ENCODE assay signal across 27 cellular contexts in genomic region chr17:3007651-3008121, GRCh38. TPM values are rescaled to one million over a fixed set of nuclear protein-coding genes. Genes with fewer than 3 reads are reported as not detected.
DNase-seq lines count a peak whose midpoint lies in the region; ATAC-seq and TF ChIP-seq lines count a peak whose summit lies in the region.
"Had no signal": no experiment of that assay in that cellular context is flagged by ENCODE, and none has a peak within 500 bp of the region (broad histone marks: within the 10 kb centered on the region; RNA-seq: fewer than 3 reads in every experiment).

No MANE protein-coding gene starts in this region.

- no peaks in the 10 kb centered on the region for H3K27me3 ChIP-seq in CD4-positive, alpha-beta T cell (ENCODE audit: control insufficient read depth, insufficient read depth, low read length)
- H3K27me3 ChIP-seq in Karpas-422 (ENCODE audit: low read length) (no peaks in the 10 kb centered on the region), lower lobe of right lung (ENCODE audit: low read depth) (no peaks in the 10 kb centered on the region)

- no peaks in the 10 kb centered on the region for H3K79me2 ChIP-seq in Karpas-422 (ENCODE audit: low read length)

- CTCF ChIA-PET in CD4-positive, alpha-beta T cell (lab: Charles Lee): no interaction called here

- H3K9ac ChIP-seq in Karpas-422 (ENCODE audit: low read length): no peak overlapping the region
- H3K9ac ChIP-seq: SK-N-SH had no signal

- H3K27ac ChIP-seq in CD4-positive, alpha-beta T cell (ENCODE audit: low read depth, low read length): no peak overlapping the region
- peak overlapping the region; percentile 71; the same call in 1 of the 2 replicates for H3K27ac ChIP-seq in Karpas-422 (ENCODE audit: low read length)
- H3K27ac ChIP-seq in lower lobe of right lung: no peak overlapping the region
- H3K27ac ChIP-seq: HL-60, RWPE1 had no signal

- H4K20me1 ChIP-seq in Karpas-422 (ENCODE audit: insufficient read depth, low read depth, low read length): no peaks in the 10 kb centered on the region

- no peaks in the 10 kb centered on the region for H3K9me2 ChIP-seq in Karpas-422 (replicated peaks; ENCODE audit: insufficient read depth, low read length)
- H3K9me2 ChIP-seq: SK-N-SH had no signal

- no peaks in the 10 kb centered on the region for H3K27me3 Mint-ChIP-seq in CD4-positive, alpha-beta T cell
- H3K27me3 Mint-ChIP-seq: B cell had no signal

- H3K4me3 ChIP-seq in Karpas-422 (ENCODE audit: low read length) (no peak overlapping the region), lower lobe of right lung (no peak overlapping the region)
- H3K4me3 ChIP-seq: A549, K562 had no signal

- H3K36me3 ChIP-seq in Karpas-422 (ENCODE audit: insufficient read depth, low read length) (peaks cover 6% of the 10 kb centered on the region; the same call in 1 of the 2 replicates), lower lobe of right lung (peaks cover 19% of the 10 kb centered on the region)

- TF ChIP-seq CTCF in CD4-positive, alpha-beta T cell (IDR thresholded peaks at IDR 0.05): no peak
- no peak for TF ChIP-seq CTCF in lower lobe of right lung (IDR thresholded peaks at IDR 0.05)

- no peak for DNase-seq in CD4-positive, alpha-beta T cell
- no peak for DNase-seq in Karpas-422
- peak; percentile 34 for DNase-seq in lower lobe of right lung
- no peak for DNase-seq in stimulated activated effector memory CD8-positive, alpha-beta T cell treated with anti-CD3 and anti-CD28 coated beads, Interleukin-12 subunit alpha, Interleukin-12 subunit beta, amount 100 ng/mL, for 72 hours (ENCODE audit: low spot score in 2 of 2)
- DNase-seq in stimulated activated CD4-positive, alpha-beta T cell treated with anti-CD3 and anti-CD28 coated beads, Interleukin-4, amount 100 ng/mL, for 1 hour: no peak
- no peak for DNase-seq in NCI-H345 treated with DMSO at 0.1 percent for 48 hours (lab: John Stamatoyannopoulos, UW; ENCODE audit: unreplicated experiment)
- DNase-seq: COR-L47; DMS 273 treated with DMSO at 0.1 percent for 48 hours; DMS79 treated with DMSO at 0.1 percent for 48 hours; H7; MM.1S; NCI-H1048; NCI-H1417 treated with DMSO at 0.1 percent for 48 hours; NCI-H187; NCI-H510A treated with DMSO at 0.1 percent for 48 hours; NCI-H748 treated with DMSO at 0.1 percent for 48 hours; NK-92 treated with Interleukin-12 subunit alpha and Interleukin-12 subunit beta, amount 100 ng/mL, for 24 hours; SIG-M5; SK-N-SH had no signal

- H3K36me3 Mint-ChIP-seq in CD4-positive, alpha-beta T cell (ENCODE audit: low read depth): peaks cover 44% of the 10 kb centered on the region
- peaks cover 27% of the 10 kb centered on the region for H3K36me3 Mint-ChIP-seq in stimulated activated effector memory CD8-positive, alpha-beta T cell treated with anti-CD3 and anti-CD28 coated beads, Interleukin-12 subunit alpha, Interleukin-12 subunit beta, amount 100 ng/mL, for 72 hours

- H3K4me2 ChIP-seq in Karpas-422 (ENCODE audit: low read depth, low read length, poor library complexity, severe bottlenecking): no peak overlapping the region
- H3K4me2 ChIP-seq: A549, SK-N-SH had no signal

- POLR2A ChIA-PET in CD4-positive, alpha-beta T cell (lab: Charles Lee): no interaction called here

- H3K4me1 ChIP-seq in Karpas-422 (ENCODE audit: low read length) (peaks cover 57% of the 10 kb centered on the region), lower lobe of right lung (peaks cover 27% of the 10 kb centered on the region)

- no peaks in the 10 kb centered on the region for H3K9me3 Mint-ChIP-seq in CD4-positive, alpha-beta T cell
- H3K9me3 Mint-ChIP-seq in stimulated activated effector memory CD8-positive, alpha-beta T cell treated with anti-CD3 and anti-CD28 coated beads, Interleukin-12 subunit alpha, Interleukin-12 subunit beta, amount 100 ng/mL, for 72 hours: no peaks in the 10 kb centered on the region

- no peaks in the 10 kb centered on the region for H3K9me3 ChIP-seq in CD4-positive, alpha-beta T cell (ENCODE audit: control insufficient read depth, low read length)
- H3K9me3 ChIP-seq in Karpas-422 (ENCODE audit: low read length) (no peaks in the 10 kb centered on the region), lower lobe of right lung (no peaks in the 10 kb centered on the region)
- H3K9me3 ChIP-seq: A549, SK-N-SH had no signal

- no peak overlapping the region for H2AFZ ChIP-seq in Karpas-422 (ENCODE audit: low read length)

- intact Hi-C loops in CD4-positive, alpha-beta T cell (cut with DNase I, micrococcal nuclease): no loop called here
- intact Hi-C loops in lower lobe of right lung (cut with DNase I): no loop called here

- H3K27ac Mint-ChIP-seq in CD4-positive, alpha-beta T cell: peak overlapping the region; percentile 5
- H3K27ac Mint-ChIP-seq in stimulated activated effector memory CD8-positive, alpha-beta T cell treated with anti-CD3 and anti-CD28 coated beads, Interleukin-12 subunit alpha, Interleukin-12 subunit beta, amount 100 ng/mL, for 72 hours: peak overlapping the region; percentile 20

- H3K4me3 Mint-ChIP-seq in CD4-positive, alpha-beta T cell: no peak overlapping the region
- no peak overlapping the region for H3K4me3 Mint-ChIP-seq in stimulated activated effector memory CD8-positive, alpha-beta T cell treated with anti-CD3 and anti-CD28 coated beads, Interleukin-12 subunit alpha, Interleukin-12 subunit beta, amount 100 ng/mL, for 72 hours
- H3K4me3 Mint-ChIP-seq: B cell had no signal

- no peak for ATAC-seq in CD4-positive, alpha-beta T cell (ENCODE audit: poor library complexity)
- no peak for ATAC-seq in lower lobe of right lung
- no peak for ATAC-seq in stimulated activated effector memory CD8-positive, alpha-beta T cell treated with anti-CD3 and anti-CD28 coated beads, Interleukin-12 subunit alpha, Interleukin-12 subunit beta, amount 100 ng/mL, for 72 hours
- no peak for ATAC-seq in GM18868 (IDR thresholded peaks at IDR 0.05; ENCODE audit: unreplicated experiment)
- ATAC-seq: A549, HepG2, K562 had no signal

- H3K4me1 Mint-ChIP-seq in CD4-positive, alpha-beta T cell (ENCODE audit: low read depth): peaks cover 27% of the 10 kb centered on the region
- peaks cover 9% of the 10 kb centered on the region for H3K4me1 Mint-ChIP-seq in stimulated activated effector memory CD8-positive, alpha-beta T cell treated with anti-CD3 and anti-CD28 coated beads, Interleukin-12 subunit alpha, Interleukin-12 subunit beta, amount 100 ng/mL, for 72 hours

RNA-seq across cellular contexts. Expression of gene OR1D5, which starts 55.7 kb away (rescaled TPM):
- not detected for total RNA-seq in CD4-positive, alpha-beta T cell
- total RNA-seq in Karpas-422 (2014; rRNA removed; shearing (Covaris generic); ENCODE audit: low replicate concordance): not detected in 2 replicates
- not detected for total RNA-seq in lower lobe of right lung
- total RNA-seq: B cell, H7, HepG2, HT-29, K562 had no signal
